ENCODE assay signal across 27 cellular contexts in the genomic region with DNA sequence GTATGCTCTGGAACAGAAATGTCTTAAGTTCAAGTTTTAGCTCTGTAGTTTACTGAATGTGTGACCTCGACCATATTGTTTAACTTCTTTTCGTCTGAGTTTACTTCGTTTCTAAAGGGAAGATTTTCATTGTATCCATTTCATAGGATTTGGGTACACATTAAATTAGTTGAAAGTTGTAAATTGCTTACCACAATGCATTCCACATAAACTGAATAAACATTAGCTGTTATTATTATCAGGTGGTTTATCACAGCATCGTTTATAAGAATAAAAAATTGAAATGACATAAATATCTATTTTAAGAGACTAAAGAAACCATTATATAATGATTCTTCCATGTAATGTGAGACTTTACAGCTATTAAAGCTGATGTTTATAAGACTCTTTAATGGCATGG.
"Had no signal": no experiment of that assay in that cellular context is flagged by ENCODE, and none has a peak within 500 bp of the region (broad histone marks: within the 10 kb centered on the region; RNA-seq: fewer than 3 reads in every experiment).

No MANE protein-coding gene starts in this region.

- H3K27me3 Mint-ChIP-seq: activated CD4-positive, alpha-beta memory T cell treated with anti-CD3 and anti-CD28 coated beads, Interleukin-2, amount 10 ng/mL, durations not matched to agents 7 days and 5 days; activated CD4-positive, alpha-beta T cell treated with anti-CD3 and anti-CD28 coated beads for 36 hours; activated CD4-positive, alpha-beta T cell treated with anti-CD3 and anti-CD28 coated beads, Interleukin-2, amount 10 ng/mL, durations not matched to agents 24 days and 14 days; activated naive CD4-positive, alpha-beta T cell treated with anti-CD3 and anti-CD28 coated beads, Interleukin-2, amount 50 U/mL, for 24 hours; activated naive CD8-positive, alpha-beta T cell treated with anti-CD3 and anti-CD28 coated beads for 36 hours; activated naive CD8-positive, alpha-beta T cell treated with anti-CD3 and anti-CD28 coated beads, Interleukin-2, amount 50 U/mL, for 24 hours; activated T-cell treated with anti-CD3 and anti-CD28 coated beads, Interleukin-2, amount 50 U/mL, for 24 hours; effector memory CD8-positive, alpha-beta T cell had no signal

- DNase-seq: activated CD4-positive, alpha-beta memory T cell treated with anti-CD3 and anti-CD28 coated beads, Interleukin-2, amount 10 ng/mL, durations not matched to agents 7 days and 5 days; activated CD4-positive, alpha-beta T cell treated with anti-CD3 and anti-CD28 coated beads for 36 hours; activated CD4-positive, alpha-beta T cell treated with anti-CD3 and anti-CD28 coated beads, Interleukin-2, amount 10 ng/mL, durations not matched to agents 24 days and 14 days; activated CD4-positive, CD25-positive, alpha-beta regulatory T cell; activated CD4-positive, CD25-positive, alpha-beta regulatory T cell treated with anti-CD3 and anti-CD28 coated beads, Interleukin-2, amount 50 U/mL, for 72 hours; activated CD8-positive, alpha-beta memory T cell treated with anti-CD3 and anti-CD28 coated beads, Interleukin-2, amount 50 U/mL, for 48 hours; activated effector memory CD4-positive, alpha-beta T cell treated with anti-CD3 and anti-CD28 coated beads, Interleukin-2, amount 50 U/mL, for 16 hours; activated naive CD4-positive, alpha-beta T cell treated with anti-CD3 and anti-CD28 coated beads for 36 hours; activated naive CD8-positive, alpha-beta T cell treated with anti-CD3 and anti-CD28 coated beads for 36 hours; activated naive CD8-positive, alpha-beta T cell treated with anti-CD3 and anti-CD28 coated beads, Interleukin-2, amount 50 U/mL, for 24 hours; activated T-cell treated with anti-CD3 and anti-CD28 coated beads for 4 hours; activated T-cell treated with anti-CD3 and anti-CD28 coated beads, Interleukin-2, amount 50 U/mL, for 24 hours; adrenal gland; amygdala; aorta; body of pancreas; caudate nucleus; cortex of kidney; dermis blood vessel endothelial cell; effector CD4-positive, alpha-beta T cell; effector memory CD8-positive, alpha-beta T cell; esophagus squamous epithelium; foreskin fibroblast; head of caudate nucleus; T-helper 2 cell had no signal

- H3K4me3 Mint-ChIP-seq: activated CD4-positive, alpha-beta memory T cell treated with anti-CD3 and anti-CD28 coated beads, Interleukin-2, amount 10 ng/mL, durations not matched to agents 7 days and 5 days; activated CD4-positive, alpha-beta T cell treated with anti-CD3 and anti-CD28 coated beads for 36 hours; activated CD4-positive, alpha-beta T cell treated with anti-CD3 and anti-CD28 coated beads, Interleukin-2, amount 10 ng/mL, durations not matched to agents 24 days and 14 days; activated naive CD4-positive, alpha-beta T cell treated with anti-CD3 and anti-CD28 coated beads for 36 hours; activated naive CD4-positive, alpha-beta T cell treated with anti-CD3 and anti-CD28 coated beads, Interleukin-2, amount 50 U/mL, for 24 hours; activated naive CD8-positive, alpha-beta T cell treated with anti-CD3 and anti-CD28 coated beads for 36 hours; activated naive CD8-positive, alpha-beta T cell treated with anti-CD3 and anti-CD28 coated beads, Interleukin-2, amount 50 U/mL, for 24 hours; activated T-cell treated with anti-CD3 and anti-CD28 coated beads, Interleukin-2, amount 50 U/mL, for 24 hours; effector memory CD8-positive, alpha-beta T cell had no signal

- H3K27ac Mint-ChIP-seq: activated CD4-positive, alpha-beta memory T cell treated with anti-CD3 and anti-CD28 coated beads, Interleukin-2, amount 10 ng/mL, durations not matched to agents 7 days and 5 days; activated CD4-positive, alpha-beta T cell treated with anti-CD3 and anti-CD28 coated beads for 36 hours; activated CD4-positive, alpha-beta T cell treated with anti-CD3 and anti-CD28 coated beads, Interleukin-2, amount 10 ng/mL, durations not matched to agents 24 days and 14 days; activated naive CD4-positive, alpha-beta T cell treated with anti-CD3 and anti-CD28 coated beads for 36 hours; activated naive CD4-positive, alpha-beta T cell treated with anti-CD3 and anti-CD28 coated beads, Interleukin-2, amount 50 U/mL, for 24 hours; activated naive CD8-positive, alpha-beta T cell treated with anti-CD3 and anti-CD28 coated beads for 36 hours; activated naive CD8-positive, alpha-beta T cell treated with anti-CD3 and anti-CD28 coated beads, Interleukin-2, amount 50 U/mL, for 24 hours; activated T-cell treated with anti-CD3 and anti-CD28 coated beads, Interleukin-2, amount 50 U/mL, for 24 hours; activated T-helper 2 cell treated with anti-CD3 and anti-CD28 coated beads, Interferon-gamma antibody, Interleukin-2, Interleukin-4, amounts not matched to agents 10 μg/mL and 5 μg/mL and 100 μg/mL, durations not matched to agents 14 hours and 24 hours and 36 hours; effector memory CD8-positive, alpha-beta T cell had no signal

- H3K4me1 Mint-ChIP-seq: activated CD4-positive, alpha-beta memory T cell treated with anti-CD3 and anti-CD28 coated beads, Interleukin-2, amount 10 ng/mL, durations not matched to agents 7 days and 5 days; activated CD4-positive, alpha-beta T cell treated with anti-CD3 and anti-CD28 coated beads for 36 hours; activated CD4-positive, alpha-beta T cell treated with anti-CD3 and anti-CD28 coated beads, Interleukin-2, amount 10 ng/mL, durations not matched to agents 24 days and 14 days; activated naive CD4-positive, alpha-beta T cell treated with anti-CD3 and anti-CD28 coated beads, Interleukin-2, amount 50 U/mL, for 24 hours; activated naive CD8-positive, alpha-beta T cell treated with anti-CD3 and anti-CD28 coated beads for 36 hours; activated naive CD8-positive, alpha-beta T cell treated with anti-CD3 and anti-CD28 coated beads, Interleukin-2, amount 50 U/mL, for 24 hours had no signal

- H3K36me3 Mint-ChIP-seq: activated naive CD4-positive, alpha-beta T cell treated with anti-CD3 and anti-CD28 coated beads, Interleukin-2, amount 50 U/mL, for 24 hours; activated naive CD8-positive, alpha-beta T cell treated with anti-CD3 and anti-CD28 coated beads for 36 hours had no signal

- H3K9me3 Mint-ChIP-seq: activated CD4-positive, alpha-beta memory T cell treated with anti-CD3 and anti-CD28 coated beads, Interleukin-2, amount 10 ng/mL, durations not matched to agents 7 days and 5 days; activated CD4-positive, alpha-beta T cell treated with anti-CD3 and anti-CD28 coated beads, Interleukin-2, amount 10 ng/mL, durations not matched to agents 24 days and 14 days; activated naive CD4-positive, alpha-beta T cell treated with anti-CD3 and anti-CD28 coated beads for 36 hours; activated naive CD8-positive, alpha-beta T cell treated with anti-CD3 and anti-CD28 coated beads for 36 hours; activated naive CD8-positive, alpha-beta T cell treated with anti-CD3 and anti-CD28 coated beads, Interleukin-2, amount 50 U/mL, for 24 hours; activated T-helper 2 cell treated with anti-CD3 and anti-CD28 coated beads, Interferon-gamma antibody, Interleukin-2, Interleukin-4, amounts not matched to agents 10 μg/mL and 5 μg/mL and 100 μg/mL, durations not matched to agents 14 hours and 24 hours and 36 hours had no signal

- ATAC-seq: activated CD4-positive, alpha-beta T cell treated with anti-CD3 and anti-CD28 coated beads for 36 hours; activated naive CD8-positive, alpha-beta T cell treated with anti-CD3 and anti-CD28 coated beads, Interleukin-2, amount 50 U/mL, for 24 hours; body of pancreas; effector memory CD8-positive, alpha-beta T cell had no signal

- H3K4me3 ChIP-seq: adrenal gland, body of pancreas, esophagus squamous epithelium had no signal
